Comparison of ENCODE assay signal across 16 cellular contexts in genomic region chr11:80320226-80320625, GRCh38.
A peak's percentile ranks its signal among the peaks of the same experiment; 100 is the strongest.
DNase-seq lines count a peak whose midpoint lies in the region; ATAC-seq and TF ChIP-seq lines count a peak whose summit lies in the region.
"Had no signal": no experiment of that assay in that cellular context is flagged by ENCODE, and none has a peak within 500 bp of the region (broad histone marks: within the 10 kb centered on the region; RNA-seq: fewer than 3 reads in every experiment).

No MANE protein-coding gene starts in this region.

- ATAC-seq in stimulated activated naive CD8-positive, alpha-beta T cell treated with anti-CD3 and anti-CD28 coated beads, Interleukin-15, Interleukin-2, amounts not matched to agents 100 U/mL and 50 U/mL, for 24 hours: no peak
- no peak for ATAC-seq in gastroesophageal sphincter
- ATAC-seq: HCT116 had no signal

- H3K36me3 ChIP-seq in iPS-18a (ENCODE audit: control insufficient read depth, low read depth, low read length) (no peaks in the 10 kb centered on the region), gastroesophageal sphincter (no peaks in the 10 kb centered on the region)

- H3K27ac ChIP-seq in iPS-18a (ENCODE audit: low read length): no peak overlapping the region
- no peak overlapping the region for H3K27ac ChIP-seq in gastroesophageal sphincter
- H3K27ac ChIP-seq: 22Rv1, PC-9 had no signal

- 93 to 100% methylated on average over 1 of the region's 1 CpG for WGBS in gastroesophageal sphincter (ENCODE audit: low coverage in 1 of 2), 2 donors

- no peak for TF ChIP-seq EP300 in gastroesophageal sphincter (IDR thresholded peaks at IDR 0.05)

- no peak overlapping the region for H3K9ac ChIP-seq in iPS-18a (ENCODE audit: low read length)

- H3K4me1 ChIP-seq in iPS-18a (ENCODE audit: control insufficient read depth, low read depth, low read length) (peaks cover 9% of the 10 kb centered on the region), gastroesophageal sphincter (no peaks in the 10 kb centered on the region)

- H3K9me3 ChIP-seq in iPS-18a (ENCODE audit: control insufficient read depth, low read depth, low read length) (no peaks in the 10 kb centered on the region), gastroesophageal sphincter (no peaks in the 10 kb centered on the region)

- H3K27me3 ChIP-seq in iPS-18a (ENCODE audit: control insufficient read depth, insufficient read depth, low read length) (no peaks in the 10 kb centered on the region), gastroesophageal sphincter (no peaks in the 10 kb centered on the region)

- DNase-seq in NCI-H1092 treated with DMSO at 0.1 percent for 48 hours (lab: John Stamatoyannopoulos, UW): peak; percentile 31
- DNase-seq in NCI-H1092 (lab: John Stamatoyannopoulos, UW): no peak
- peak; percentile 28 to 88 (median 41) for DNase-seq in NCI-H1417 (lab: John Stamatoyannopoulos, UW)
- peak; percentile 76 for DNase-seq in NCI-H748 treated with DMSO at 0.1 percent for 48 hours (lab: John Stamatoyannopoulos, UW)
- no peak for DNase-seq in activated CD8-positive, alpha-beta memory T cell treated with anti-CD3 and anti-CD28 coated beads, Interleukin-2, amount 50 U/mL, for 48 hours
- DNase-seq in stimulated activated naive CD8-positive, alpha-beta T cell treated with anti-CD3 and anti-CD28 coated beads, Interleukin-15, Interleukin-2, amounts not matched to agents 100 U/mL and 50 U/mL, for 24 hours: no peak
- DNase-seq: CD4-positive, alpha-beta memory T cell; DMS79; NCI-H187; NCI-H524 treated with DMSO at 0.1 percent for 48 hours; PC-9; SW 1271 had no signal

- no peak for TF ChIP-seq POLR2A in gastroesophageal sphincter (IDR thresholded peaks at IDR 0.05)

- no peak for TF ChIP-seq CTCF in gastroesophageal sphincter (IDR thresholded peaks at IDR 0.05)

- H3K4me3 ChIP-seq in iPS-18a (ENCODE audit: low read length): peak overlapping the region; percentile 40
- H3K4me3 ChIP-seq in gastroesophageal sphincter: no peak overlapping the region
- H3K4me3 ChIP-seq: PC-9 had no signal

Comparison
In these comparisons a context has a peak if more than half of its experiments do, and no peak if none do; other contexts are left out.
1. DNase-seq: peak in NCI-H1092 treated with DMSO at 0.1 percent for 48 hours (single experiment), NCI-H1417 (3 of 3) and NCI-H748 treated with DMSO at 0.1 percent for 48 hours (single experiment); none in NCI-H1092 (single experiment), activated CD8-positive, alpha-beta memory T cell treated with anti-CD3 and anti-CD28 coated beads, Interleukin-2, amount 50 U/mL, for 48 hours (single experiment) and stimulated activated naive CD8-positive, alpha-beta T cell treated with anti-CD3 and anti-CD28 coated beads, Interleukin-15, Interleukin-2, amounts not matched to agents 100 U/mL and 50 U/mL, for 24 hours (single experiment).